In the genomic region with DNA sequence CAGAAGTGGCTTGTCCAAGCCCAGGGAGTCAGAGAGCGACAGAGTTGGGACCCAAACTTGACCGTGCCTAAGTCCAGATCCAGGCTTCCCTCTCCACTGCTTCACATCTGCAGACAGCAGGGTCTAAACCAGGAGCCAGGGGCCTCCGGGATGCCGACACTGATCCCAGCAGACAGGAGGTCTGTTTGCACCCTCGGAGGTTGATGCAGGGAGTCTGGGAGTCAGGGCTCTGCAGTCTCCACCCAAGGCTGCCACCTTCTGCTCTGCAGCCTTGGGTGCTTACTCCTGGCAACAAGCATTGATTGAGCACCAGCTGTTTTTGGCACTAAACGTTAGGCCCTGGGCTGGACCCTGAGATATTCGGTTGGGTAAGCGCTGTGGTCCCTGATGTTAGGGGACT, we compare ENCODE assay signal across 24 cellular contexts. TPM values are rescaled to one million over a fixed set of nuclear protein-coding genes. Genes with fewer than 3 reads are reported as not detected.
A peak's percentile ranks its signal among the peaks of the same experiment; 100 is the strongest.
DNase-seq lines count a peak whose midpoint lies in the region; ATAC-seq and TF ChIP-seq lines count a peak whose summit lies in the region.
"Had no signal": no experiment of that assay in that cellular context is flagged by ENCODE, and none has a peak within 500 bp of the region (broad histone marks: within the 10 kb centered on the region; RNA-seq: fewer than 3 reads in every experiment).

No MANE protein-coding gene starts in this region.

- H3K4me3 ChIP-seq in RWPE2 (ENCODE audit: severe bottlenecking) (no peak overlapping the region), left lung (no peak overlapping the region), testis (no peak overlapping the region), PC-3 (ENCODE audit: low read length) (no peak overlapping the region)
- H3K4me3 ChIP-seq: A549, K562, ovary had no signal

- BruUV-seq in PC-3 (replicated peaks; lab: Mats Ljungman, UMichigan): no TSS peak

- no peak for TF ChIP-seq POLR2A in testis (IDR thresholded peaks at IDR 0.05)

- intact Hi-C loops in left lung (cut with DNase I): no loop called here
- intact Hi-C loops in testis (cut with DNase I; ENCODE audit: low total_unique reads): no loop called here
- intact Hi-C loops in PC-3 (cut with micrococcal nuclease): no loop called here

- no peaks in the 10 kb centered on the region for H3K27me3 ChIP-seq in RWPE2 (ENCODE audit: insufficient read depth, poor library complexity, severe bottlenecking)
- peaks cover 0 to 47% of the 10 kb centered on the region in 2 donors for H3K27me3 ChIP-seq in left lung
- H3K27me3 ChIP-seq in testis: no peaks in the 10 kb centered on the region
- peaks cover 44% of the 10 kb centered on the region for H3K27me3 ChIP-seq in PC-3 (ENCODE audit: low read length)
- H3K27me3 ChIP-seq: ovary had no signal

- H2AFZ ChIP-seq in PC-3 (ENCODE audit: low read length): no peak overlapping the region

- H4K20me1 ChIP-seq in PC-3 (ENCODE audit: low read length): no peaks in the 10 kb centered on the region

- CTCF ChIA-PET in PC-3 (lab: Charles Lee): no interaction called here

- H3K79me2 ChIP-seq in PC-3 (ENCODE audit: low read length): no peaks in the 10 kb centered on the region

- 87 to 92% methylated on average over 8 of the region's 8 CpGs for WGBS in testis, 2 donors

- POLR2A ChIA-PET in PC-3 (lab: Charles Lee; ENCODE audit: unreplicated experiment): no interaction called here

- H3K27me3 Mint-ChIP-seq in glutamatergic neuron (ENCODE audit: unreplicated experiment): peaks cover 11% of the 10 kb centered on the region

- peak; percentile 28 for DNase-seq in activated CD8-positive, alpha-beta memory T cell treated with anti-CD3 and anti-CD28 coated beads, Interleukin-2, amount 50 U/mL, for 48 hours
- DNase-seq in activated CD8-positive, alpha-beta memory T cell treated with anti-CD3 and anti-CD28 coated beads, Interleukin-2, amount 50 U/mL, for 4 hours: no peak
- DNase-seq in RWPE2 (ENCODE audit: low spot score) (peak; percentile 22), left lung (peak; percentile 12 to 43), testis (peak; percentile 9), PC-3 (no peak), DMS114 treated with DMSO at 0.1 percent for 48 hours (lab: John Stamatoyannopoulos, UW; ENCODE audit: unreplicated experiment) (no peak), glutamatergic neuron (no peak)
- DNase-seq: activated CD8-positive, alpha-beta T cell treated with anti-CD3 and anti-CD28 coated beads, Interleukin-2, amount 10 ng/mL, durations not matched to agents 7 days and 5 days; EL; islet precursor cell; MM.1S; NCI-H1436; NCI-H526 treated with DMSO at 0.1 percent for 48 hours; stimulated activated CD4-positive, alpha-beta T cell treated with anti-CD3 and anti-CD28 coated beads, Interleukin-1b, Interleukin-23, amount 100 ng/mL, for 48 hours; stimulated activated naive B cell treated with anti-CD40 and anti-IgM and Interleukin-4, amounts not matched to agents 10 μg/mL and 1 μg/mL and 100 μg/mL, for 72 hours had no signal

- H3K4me2 ChIP-seq in PC-3 (ENCODE audit: low read length): no peak overlapping the region
- H3K4me2 ChIP-seq: A549 had no signal

- H3K27ac ChIP-seq in RWPE2 (ENCODE audit: poor library complexity, severe bottlenecking) (no peak overlapping the region), left lung (no peak overlapping the region), testis (no peak overlapping the region), PC-3 (ENCODE audit: low read length) (no peak overlapping the region)
- H3K27ac ChIP-seq: A549, ovary had no signal

- H3K4me1 ChIP-seq in RWPE2 (ENCODE audit: insufficient read depth, poor library complexity, severe bottlenecking): no peaks in the 10 kb centered on the region
- no peaks in the 10 kb centered on the region for H3K4me1 ChIP-seq in left lung
- H3K4me1 ChIP-seq in testis: no peaks in the 10 kb centered on the region
- no peaks in the 10 kb centered on the region for H3K4me1 ChIP-seq in PC-3 (ENCODE audit: insufficient read depth, low read length)
- H3K4me1 ChIP-seq: A549, Caco-2 had no signal

- H3K9me3 Mint-ChIP-seq in glutamatergic neuron (ENCODE audit: unreplicated experiment): peaks cover 5% of the 10 kb centered on the region
- H3K9me3 Mint-ChIP-seq: activated T-helper 1 cell treated with anti-CD3 and anti-CD28 coated beads, Interleukin-12 subunit alpha, Interleukin-12 subunit beta, Interleukin-2, Interleukin-4 antibody, amounts not matched to agents 30 ng/mL and 10 ng/mL and 1 ng/mL, durations not matched to agents 14 hours and 24 hours and 36 hours; T-helper 1 cell treated with Interleukin-12 subunit alpha and Interleukin-12 subunit beta and Interleukin-4 antibody, amounts not matched to agents 30 μg/mL and 1 μg/mL, for 36 hours had no signal

- no peaks in the 10 kb centered on the region for H3K36me3 Mint-ChIP-seq in glutamatergic neuron (ENCODE audit: unreplicated experiment)

- no peak overlapping the region for H3K4me3 Mint-ChIP-seq in glutamatergic neuron (ENCODE audit: unreplicated experiment)
- H3K4me3 Mint-ChIP-seq: activated CD8-positive, alpha-beta T cell treated with anti-CD3 and anti-CD28 coated beads, Interleukin-2, amount 10 ng/mL, durations not matched to agents 7 days and 5 days; activated T-helper 1 cell treated with anti-CD3 and anti-CD28 coated beads, Interleukin-12 subunit alpha, Interleukin-12 subunit beta, Interleukin-2, Interleukin-4 antibody, amounts not matched to agents 30 ng/mL and 10 ng/mL and 1 ng/mL, durations not matched to agents 14 hours and 24 hours and 36 hours; naive thymus-derived CD8-positive, alpha-beta T cell; stimulated activated naive B cell treated with anti-CD40 and anti-IgM and Interleukin-4, amounts not matched to agents 10 μg/mL and 1 μg/mL and 100 μg/mL, for 72 hours; T-helper 1 cell treated with Interleukin-12 subunit alpha and Interleukin-12 subunit beta and Interleukin-4 antibody, amounts not matched to agents 30 μg/mL and 1 μg/mL, for 36 hours had no signal

- TF ChIP-seq CTCF in RWPE2 (IDR thresholded peaks at IDR 0.05; ENCODE audit: poor library complexity, severe bottlenecking) (no peak), left lung (IDR thresholded peaks at IDR 0.05) (no peak), testis (IDR thresholded peaks at IDR 0.05) (no peak), PC-3 (conservative IDR thresholded peaks at IDR 0.05; ENCODE audit: low read depth, low read length) (no peak), glutamatergic neuron (IDR thresholded peaks at IDR 0.05; ENCODE audit: partially characterized antibody, unreplicated experiment) (no peak)

- H3K9me3 ChIP-seq in RWPE2 (ENCODE audit: severe bottlenecking) (no peaks in the 10 kb centered on the region), left lung (no peaks in the 10 kb centered on the region), testis (no peaks in the 10 kb centered on the region), PC-3 (ENCODE audit: low read length) (no peaks in the 10 kb centered on the region)
- H3K9me3 ChIP-seq: ovary had no signal

- no peaks in the 10 kb centered on the region for H3F3A ChIP-seq in PC-3 (ENCODE audit: low read length, unreplicated experiment)

- no peak overlapping the region for H3K9ac ChIP-seq in PC-3 (ENCODE audit: low read length)

- H3K36me3 ChIP-seq in RWPE2 (ENCODE audit: low read depth): no peaks in the 10 kb centered on the region
- no peaks in the 10 kb centered on the region for H3K36me3 ChIP-seq in left lung
- H3K36me3 ChIP-seq in testis (ENCODE audit: low read depth, missing control alignments): no peaks in the 10 kb centered on the region
- no peaks in the 10 kb centered on the region for H3K36me3 ChIP-seq in PC-3 (ENCODE audit: low read depth, low read length)
- H3K36me3 ChIP-seq: ovary had no signal

- H3K27ac Mint-ChIP-seq in glutamatergic neuron (ENCODE audit: unreplicated experiment): no peak overlapping the region
- H3K27ac Mint-ChIP-seq: activated CD8-positive, alpha-beta T cell treated with anti-CD3 and anti-CD28 coated beads, Interleukin-2, amount 10 ng/mL, durations not matched to agents 7 days and 5 days; activated T-helper 1 cell treated with anti-CD3 and anti-CD28 coated beads, Interleukin-12 subunit alpha, Interleukin-12 subunit beta, Interleukin-2, Interleukin-4 antibody, amounts not matched to agents 30 ng/mL and 10 ng/mL and 1 ng/mL, durations not matched to agents 14 hours and 24 hours and 36 hours; stimulated activated naive B cell treated with anti-CD40 and anti-IgM and Interleukin-4, amounts not matched to agents 10 μg/mL and 1 μg/mL and 100 μg/mL, for 72 hours; T-helper 1 cell treated with Interleukin-12 subunit alpha and Interleukin-12 subunit beta and Interleukin-4 antibody, amounts not matched to agents 30 μg/mL and 1 μg/mL, for 36 hours had no signal

- no peaks in the 10 kb centered on the region for H3K9me2 ChIP-seq in PC-3 (replicated peaks; ENCODE audit: low read length)

- peaks cover 41% of the 10 kb centered on the region for H3K4me1 Mint-ChIP-seq in glutamatergic neuron (ENCODE audit: low read depth, unreplicated experiment)
- H3K4me1 Mint-ChIP-seq: naive thymus-derived CD8-positive, alpha-beta T cell; stimulated activated naive B cell treated with anti-CD40 and anti-IgM and Interleukin-4, amounts not matched to agents 10 μg/mL and 1 μg/mL and 100 μg/mL, for 72 hours had no signal

- ATAC-seq in RWPE2 (ENCODE audit: low read depth) (no peak), left lung (no peak), PC-3 (no peak)
- ATAC-seq: A549; activated CD8-positive, alpha-beta T cell treated with anti-CD3 and anti-CD28 coated beads, Interleukin-2, amount 10 ng/mL, durations not matched to agents 7 days and 5 days; HCT116; K562; naive thymus-derived CD8-positive, alpha-beta T cell; stimulated activated naive B cell treated with anti-CD40 and anti-IgM and Interleukin-4, amounts not matched to agents 10 μg/mL and 1 μg/mL and 100 μg/mL, for 72 hours had no signal

RNA-seq across cellular contexts. Expression of gene ELFN1, which starts 21.0 kb away (rescaled TPM):
- total RNA-seq in left lung (1 to 10 TPM; 1.5 to 1.6 TPM), testis (1 to 10 TPM; 2.8 to 3.2 TPM), PC-3 (2014; rRNA removed) (0.69 and 0.75 TPM in 2 replicates), glutamatergic neuron (ENCODE audit: unreplicated experiment) (40.0 TPM)
- 2.3 TPM for polyA plus RNA-seq in testis (ENCODE audit: insufficient read depth, low read depth, low replicate concordance)
- total RNA-seq: activated CD8-positive, alpha-beta T cell treated with anti-CD3 and anti-CD28 coated beads, Interleukin-2, amount 10 ng/mL, durations not matched to agents 7 days and 5 days; activated T-helper 1 cell treated with anti-CD3 and anti-CD28 coated beads, Interleukin-12 subunit alpha, Interleukin-12 subunit beta, Interleukin-2, Interleukin-4 antibody, amounts not matched to agents 30 ng/mL and 10 ng/mL and 1 ng/mL, durations not matched to agents 14 hours and 24 hours and 36 hours; naive thymus-derived CD8-positive, alpha-beta T cell had no signal
- polyA plus RNA-seq: naive thymus-derived CD8-positive, alpha-beta T cell had no signal

Comparison
In these comparisons a context has a peak if more than half of its experiments do, and no peak if none do; other contexts are left out.
1. DNase-seq: peak in activated CD8-positive, alpha-beta memory T cell treated with anti-CD3 and anti-CD28 coated beads, Interleukin-2, amount 50 U/mL, for 48 hours (single experiment), RWPE2 (single experiment), left lung (2 of 2) and testis (single experiment); none in activated CD8-positive, alpha-beta memory T cell treated with anti-CD3 and anti-CD28 coated beads, Interleukin-2, amount 50 U/mL, for 4 hours (single experiment), PC-3 (single experiment), DMS114 treated with DMSO at 0.1 percent for 48 hours (single experiment) and glutamatergic neuron (single experiment).